In the genomic region with DNA sequence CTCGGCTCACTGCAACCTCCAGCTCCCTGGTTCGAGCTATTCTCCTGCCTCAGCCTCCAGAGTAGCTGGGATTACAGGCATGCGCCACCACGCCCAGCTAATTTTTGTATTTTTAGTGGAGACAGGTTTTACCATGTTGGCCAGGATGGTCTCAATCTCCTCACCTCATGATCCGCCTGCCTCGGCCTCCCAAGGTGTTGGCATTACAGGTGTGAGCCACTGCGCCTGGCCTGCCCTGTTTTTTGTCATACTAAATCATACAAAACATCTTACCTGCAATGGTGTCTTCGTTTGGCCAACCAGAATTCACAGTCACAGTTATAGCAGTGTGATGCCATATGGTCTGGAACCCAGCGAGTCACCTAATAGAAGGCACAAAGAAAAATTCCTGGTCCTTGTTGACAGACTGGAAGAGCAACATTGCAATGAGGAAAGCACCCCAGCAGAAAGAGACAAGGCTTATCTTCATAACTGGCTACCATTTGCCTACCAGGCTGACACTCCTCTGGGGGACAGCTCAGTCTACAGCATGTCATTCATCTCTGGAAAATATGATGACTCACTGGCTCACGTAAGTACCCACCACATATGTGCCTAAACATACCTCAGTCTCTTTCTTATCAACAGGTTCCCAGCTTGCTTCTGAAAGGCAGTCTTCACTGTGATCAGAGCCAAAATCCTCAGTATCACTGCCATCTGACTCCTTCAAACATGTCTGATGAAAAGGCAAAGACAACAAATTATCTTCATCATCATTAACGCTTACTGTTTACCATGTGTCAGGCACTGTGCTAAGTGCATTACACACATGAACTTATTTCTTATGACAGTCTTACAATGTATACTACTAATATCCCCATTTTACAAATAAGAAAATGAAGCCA, we compare ENCODE assay signal across 1 cellular context.
A peak's percentile ranks its signal among the peaks of the same experiment; 100 is the strongest.
TF ChIP-seq lines count a peak whose summit lies in the region.

No MANE protein-coding gene starts in this region.

TF ChIP-seq in K562, 482 proteins besides CTCF, POLR2A, EP300 and RAD21 (continued from another document and continues in another):
- TF ChIP-seq ETV5 (CRISPR knock-in tag; IDR thresholded peaks at IDR 0.05; ENCODE audit: low read depth): peak; percentile 56; the same call in 1 of the 2 replicates
- TF ChIP-seq ETV6 (IDR thresholded peaks at IDR 0.05; ENCODE audit: borderline replicate concordance in 1 of 2, low read depth in 2 of 2, low read length in 1 of 2): no peak
- no peak for TF ChIP-seq ETV6 (CRISPR knock-in tag; IDR thresholded peaks at IDR 0.05; ENCODE audit: borderline replicate concordance)
- TF ChIP-seq HNRNPUL1 (IDR thresholded peaks at IDR 0.05; ENCODE audit: low read length): no peak
- TF ChIP-seq, protein P1, sequence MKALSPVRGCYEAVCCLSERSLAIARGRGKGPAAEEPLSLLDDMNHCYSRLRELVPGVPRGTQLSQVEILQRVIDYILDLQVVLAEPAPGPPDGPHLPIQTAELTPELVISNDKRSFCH (CRISPR knock-in tag; IDR thresholded peaks at IDR 0.05): no peak
- TF ChIP-seq, protein P1 (tag; IDR thresholded peaks at IDR 0.05): no peak; the same call in 1 of the 2 replicates
- no peak for TF ChIP-seq CEBPG (CRISPR knock-in tag; IDR thresholded peaks at IDR 0.05)
- TF ChIP-seq CEBPG (tag; conservative IDR thresholded peaks at IDR 0.05 in 1 of 2, IDR thresholded peaks at IDR 0.05 in 1 of 2): no peak; a peak in 1 of 4 replicates
- TF ChIP-seq NCOA1 (IDR thresholded peaks at IDR 0.05; ENCODE audit: low read depth): peak; percentile 81
- TF ChIP-seq SAFB (IDR thresholded peaks at IDR 0.05; ENCODE audit: borderline replicate concordance, low read depth, low read length): no peak
- TF ChIP-seq FOS (IDR thresholded peaks at IDR 0.05; ENCODE audit: extremely low read depth, insufficient read length): peak; percentile 52
- TF ChIP-seq, protein P2, sequence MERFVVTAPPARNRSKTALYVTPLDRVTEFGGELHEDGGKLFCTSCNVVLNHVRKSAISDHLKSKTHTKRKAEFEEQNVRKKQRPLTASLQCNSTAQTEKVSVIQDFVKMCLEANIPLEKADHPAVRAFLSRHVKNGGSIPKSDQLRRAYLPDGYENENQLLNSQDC (CRISPR knock-in tag; IDR thresholded peaks at IDR 0.05): no peak
- TF ChIP-seq CREBBP (IDR thresholded peaks at IDR 0.05; ENCODE audit: low read depth, low read length): no peak
- no peak for TF ChIP-seq ZNF57 (CRISPR knock-in tag; IDR thresholded peaks at IDR 0.05)
- no peak for TF ChIP-seq ZNF174 (CRISPR knock-in tag; IDR thresholded peaks at IDR 0.05)
- TF ChIP-seq WHSC1 (IDR thresholded peaks at IDR 0.05; ENCODE audit: low read length): no peak
- no peak for TF ChIP-seq RBM25 (IDR thresholded peaks at IDR 0.05; ENCODE audit: low read depth, low read length, severe bottlenecking)
- TF ChIP-seq PHTF2 (CRISPR knock-in tag; IDR thresholded peaks at IDR 0.05): no peak
- no peak; the same call in 1 of the 2 replicates for TF ChIP-seq ZNF584 (CRISPR knock-in tag; IDR thresholded peaks at IDR 0.05; ENCODE audit: low read depth)
- TF ChIP-seq FOXP1 (CRISPR knock-in tag; IDR thresholded peaks at IDR 0.05): no peak
- TF ChIP-seq ZNF12 (CRISPR knock-in tag; IDR thresholded peaks at IDR 0.05): no peak
- TF ChIP-seq, protein P3, sequence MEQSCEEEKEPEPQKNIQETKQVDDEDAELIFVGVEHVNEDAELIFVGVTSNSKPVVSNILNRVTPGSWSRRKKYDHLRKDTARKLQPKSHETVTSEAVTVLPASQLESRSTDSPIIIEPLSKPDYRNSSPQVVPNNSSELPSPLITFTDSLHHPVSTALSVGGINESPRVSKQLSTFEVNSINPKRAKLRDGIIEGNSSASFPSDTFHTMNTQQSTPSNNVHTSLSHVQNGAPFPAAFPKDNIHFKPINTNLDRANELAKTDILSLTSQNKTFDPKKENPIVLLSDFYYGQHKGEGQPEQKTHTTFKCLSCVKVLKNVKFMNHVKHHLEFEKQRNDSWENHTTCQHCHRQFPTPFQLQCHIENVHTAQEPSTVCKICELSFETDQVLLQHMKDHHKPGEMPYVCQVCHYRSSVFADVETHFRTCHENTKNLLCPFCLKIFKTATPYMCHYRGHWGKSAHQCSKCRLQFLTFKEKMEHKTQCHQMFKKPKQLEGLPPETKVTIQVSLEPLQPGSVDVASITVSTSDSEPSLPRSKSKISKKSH (CRISPR knock-in tag; IDR thresholded peaks at IDR 0.05): no peak
- TF ChIP-seq POLR2AphosphoS5 (IDR thresholded peaks at IDR 0.05; ENCODE audit: control insufficient read depth, insufficient read depth, low read depth, low read length): peak; percentile 87
- TF ChIP-seq SREBF2 (CRISPR knock-in tag; IDR thresholded peaks at IDR 0.05): no peak
- TF ChIP-seq GTF2A2 (tag; IDR thresholded peaks at IDR 0.05): no peak; the same call in 1 of the 2 replicates
- no peak for TF ChIP-seq ZNF696 (CRISPR knock-in tag; conservative IDR thresholded peaks at IDR 0.05)
- no peak for TF ChIP-seq RBM22 (IDR thresholded peaks at IDR 0.05; ENCODE audit: low read depth, low read length, poor library complexity, severe bottlenecking)
- TF ChIP-seq, protein P4, sequence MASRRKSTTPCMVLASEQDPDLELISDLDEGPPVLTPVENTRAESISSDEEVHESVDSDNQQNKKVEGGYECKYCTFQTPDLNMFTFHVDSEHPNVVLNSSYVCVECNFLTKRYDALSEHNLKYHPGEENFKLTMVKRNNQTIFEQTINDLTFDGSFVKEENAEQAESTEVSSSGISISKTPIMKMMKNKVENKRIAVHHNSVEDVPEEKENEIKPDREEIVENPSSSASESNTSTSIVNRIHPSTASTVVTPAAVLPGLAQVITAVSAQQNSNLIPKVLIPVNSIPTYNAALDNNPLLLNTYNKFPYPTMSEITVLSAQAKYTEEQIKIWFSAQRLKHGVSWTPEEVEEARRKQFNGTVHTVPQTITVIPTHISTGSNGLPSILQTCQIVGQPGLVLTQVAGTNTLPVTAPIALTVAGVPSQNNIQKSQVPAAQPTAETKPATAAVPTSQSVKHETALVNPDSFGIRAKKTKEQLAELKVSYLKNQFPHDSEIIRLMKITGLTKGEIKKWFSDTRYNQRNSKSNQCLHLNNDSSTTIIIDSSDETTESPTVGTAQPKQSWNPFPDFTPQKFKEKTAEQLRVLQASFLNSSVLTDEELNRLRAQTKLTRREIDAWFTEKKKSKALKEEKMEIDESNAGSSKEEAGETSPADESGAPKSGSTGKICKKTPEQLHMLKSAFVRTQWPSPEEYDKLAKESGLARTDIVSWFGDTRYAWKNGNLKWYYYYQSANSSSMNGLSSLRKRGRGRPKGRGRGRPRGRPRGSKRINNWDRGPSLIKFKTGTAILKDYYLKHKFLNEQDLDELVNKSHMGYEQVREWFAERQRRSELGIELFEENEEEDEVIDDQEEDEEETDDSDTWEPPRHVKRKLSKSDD (conservative IDR thresholded peaks at IDR 0.05; ENCODE audit: low read length): no peak
- TF ChIP-seq ZFP30 (CRISPR knock-in tag; IDR thresholded peaks at IDR 0.05; ENCODE audit: borderline replicate concordance): no peak
- TF ChIP-seq SUPT5H (IDR thresholded peaks at IDR 0.05): no peak
- TF ChIP-seq, protein P5, sequence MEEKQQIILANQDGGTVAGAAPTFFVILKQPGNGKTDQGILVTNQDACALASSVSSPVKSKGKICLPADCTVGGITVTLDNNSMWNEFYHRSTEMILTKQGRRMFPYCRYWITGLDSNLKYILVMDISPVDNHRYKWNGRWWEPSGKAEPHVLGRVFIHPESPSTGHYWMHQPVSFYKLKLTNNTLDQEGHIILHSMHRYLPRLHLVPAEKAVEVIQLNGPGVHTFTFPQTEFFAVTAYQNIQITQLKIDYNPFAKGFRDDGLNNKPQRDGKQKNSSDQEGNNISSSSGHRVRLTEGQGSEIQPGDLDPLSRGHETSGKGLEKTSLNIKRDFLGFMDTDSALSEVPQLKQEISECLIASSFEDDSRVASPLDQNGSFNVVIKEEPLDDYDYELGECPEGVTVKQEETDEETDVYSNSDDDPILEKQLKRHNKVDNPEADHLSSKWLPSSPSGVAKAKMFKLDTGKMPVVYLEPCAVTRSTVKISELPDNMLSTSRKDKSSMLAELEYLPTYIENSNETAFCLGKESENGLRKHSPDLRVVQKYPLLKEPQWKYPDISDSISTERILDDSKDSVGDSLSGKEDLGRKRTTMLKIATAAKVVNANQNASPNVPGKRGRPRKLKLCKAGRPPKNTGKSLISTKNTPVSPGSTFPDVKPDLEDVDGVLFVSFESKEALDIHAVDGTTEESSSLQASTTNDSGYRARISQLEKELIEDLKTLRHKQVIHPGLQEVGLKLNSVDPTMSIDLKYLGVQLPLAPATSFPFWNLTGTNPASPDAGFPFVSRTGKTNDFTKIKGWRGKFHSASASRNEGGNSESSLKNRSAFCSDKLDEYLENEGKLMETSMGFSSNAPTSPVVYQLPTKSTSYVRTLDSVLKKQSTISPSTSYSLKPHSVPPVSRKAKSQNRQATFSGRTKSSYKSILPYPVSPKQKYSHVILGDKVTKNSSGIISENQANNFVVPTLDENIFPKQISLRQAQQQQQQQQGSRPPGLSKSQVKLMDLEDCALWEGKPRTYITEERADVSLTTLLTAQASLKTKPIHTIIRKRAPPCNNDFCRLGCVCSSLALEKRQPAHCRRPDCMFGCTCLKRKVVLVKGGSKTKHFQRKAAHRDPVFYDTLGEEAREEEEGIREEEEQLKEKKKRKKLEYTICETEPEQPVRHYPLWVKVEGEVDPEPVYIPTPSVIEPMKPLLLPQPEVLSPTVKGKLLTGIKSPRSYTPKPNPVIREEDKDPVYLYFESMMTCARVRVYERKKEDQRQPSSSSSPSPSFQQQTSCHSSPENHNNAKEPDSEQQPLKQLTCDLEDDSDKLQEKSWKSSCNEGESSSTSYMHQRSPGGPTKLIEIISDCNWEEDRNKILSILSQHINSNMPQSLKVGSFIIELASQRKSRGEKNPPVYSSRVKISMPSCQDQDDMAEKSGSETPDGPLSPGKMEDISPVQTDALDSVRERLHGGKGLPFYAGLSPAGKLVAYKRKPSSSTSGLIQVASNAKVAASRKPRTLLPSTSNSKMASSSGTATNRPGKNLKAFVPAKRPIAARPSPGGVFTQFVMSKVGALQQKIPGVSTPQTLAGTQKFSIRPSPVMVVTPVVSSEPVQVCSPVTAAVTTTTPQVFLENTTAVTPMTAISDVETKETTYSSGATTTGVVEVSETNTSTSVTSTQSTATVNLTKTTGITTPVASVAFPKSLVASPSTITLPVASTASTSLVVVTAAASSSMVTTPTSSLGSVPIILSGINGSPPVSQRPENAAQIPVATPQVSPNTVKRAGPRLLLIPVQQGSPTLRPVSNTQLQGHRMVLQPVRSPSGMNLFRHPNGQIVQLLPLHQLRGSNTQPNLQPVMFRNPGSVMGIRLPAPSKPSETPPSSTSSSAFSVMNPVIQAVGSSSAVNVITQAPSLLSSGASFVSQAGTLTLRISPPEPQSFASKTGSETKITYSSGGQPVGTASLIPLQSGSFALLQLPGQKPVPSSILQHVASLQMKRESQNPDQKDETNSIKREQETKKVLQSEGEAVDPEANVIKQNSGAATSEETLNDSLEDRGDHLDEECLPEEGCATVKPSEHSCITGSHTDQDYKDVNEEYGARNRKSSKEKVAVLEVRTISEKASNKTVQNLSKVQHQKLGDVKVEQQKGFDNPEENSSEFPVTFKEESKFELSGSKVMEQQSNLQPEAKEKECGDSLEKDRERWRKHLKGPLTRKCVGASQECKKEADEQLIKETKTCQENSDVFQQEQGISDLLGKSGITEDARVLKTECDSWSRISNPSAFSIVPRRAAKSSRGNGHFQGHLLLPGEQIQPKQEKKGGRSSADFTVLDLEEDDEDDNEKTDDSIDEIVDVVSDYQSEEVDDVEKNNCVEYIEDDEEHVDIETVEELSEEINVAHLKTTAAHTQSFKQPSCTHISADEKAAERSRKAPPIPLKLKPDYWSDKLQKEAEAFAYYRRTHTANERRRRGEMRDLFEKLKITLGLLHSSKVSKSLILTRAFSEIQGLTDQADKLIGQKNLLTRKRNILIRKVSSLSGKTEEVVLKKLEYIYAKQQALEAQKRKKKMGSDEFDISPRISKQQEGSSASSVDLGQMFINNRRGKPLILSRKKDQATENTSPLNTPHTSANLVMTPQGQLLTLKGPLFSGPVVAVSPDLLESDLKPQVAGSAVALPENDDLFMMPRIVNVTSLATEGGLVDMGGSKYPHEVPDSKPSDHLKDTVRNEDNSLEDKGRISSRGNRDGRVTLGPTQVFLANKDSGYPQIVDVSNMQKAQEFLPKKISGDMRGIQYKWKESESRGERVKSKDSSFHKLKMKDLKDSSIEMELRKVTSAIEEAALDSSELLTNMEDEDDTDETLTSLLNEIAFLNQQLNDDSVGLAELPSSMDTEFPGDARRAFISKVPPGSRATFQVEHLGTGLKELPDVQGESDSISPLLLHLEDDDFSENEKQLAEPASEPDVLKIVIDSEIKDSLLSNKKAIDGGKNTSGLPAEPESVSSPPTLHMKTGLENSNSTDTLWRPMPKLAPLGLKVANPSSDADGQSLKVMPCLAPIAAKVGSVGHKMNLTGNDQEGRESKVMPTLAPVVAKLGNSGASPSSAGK (IDR thresholded peaks at IDR 0.05): no peak; the same call in 1 of the 2 replicates
- no peak for TF ChIP-seq HDAC6 (IDR thresholded peaks at IDR 0.05; ENCODE audit: low read depth, low read length)
- no peak for TF ChIP-seq SAP30 (IDR thresholded peaks at IDR 0.05; ENCODE audit: borderline replicate concordance, insufficient read depth, low read depth, low read length, poor library complexity, severe bottlenecking)
- TF ChIP-seq, protein P6, sequence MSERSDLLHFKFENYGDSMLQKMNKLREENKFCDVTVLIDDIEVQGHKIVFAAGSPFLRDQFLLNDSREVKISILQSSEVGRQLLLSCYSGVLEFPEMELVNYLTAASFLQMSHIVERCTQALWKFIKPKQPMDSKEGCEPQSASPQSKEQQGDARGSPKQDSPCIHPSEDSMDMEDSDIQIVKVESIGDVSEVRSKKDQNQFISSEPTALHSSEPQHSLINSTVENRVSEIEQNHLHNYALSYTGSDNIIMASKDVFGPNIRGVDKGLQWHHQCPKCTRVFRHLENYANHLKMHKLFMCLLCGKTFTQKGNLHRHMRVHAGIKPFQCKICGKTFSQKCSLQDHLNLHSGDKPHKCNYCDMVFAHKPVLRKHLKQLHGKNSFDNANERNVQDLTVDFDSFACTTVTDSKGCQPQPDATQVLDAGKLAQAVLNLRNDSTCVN (CRISPR knock-in tag; IDR thresholded peaks at IDR 0.05): no peak
- peak; percentile 73 for TF ChIP-seq ELF4 (CRISPR knock-in tag; IDR thresholded peaks at IDR 0.05)
- TF ChIP-seq NR3C1 (CRISPR knock-in tag; IDR thresholded peaks at IDR 0.05): no peak
- no peak for TF ChIP-seq CBFB (CRISPR knock-in tag; IDR thresholded peaks at IDR 0.05)
